In the genomic region with DNA sequence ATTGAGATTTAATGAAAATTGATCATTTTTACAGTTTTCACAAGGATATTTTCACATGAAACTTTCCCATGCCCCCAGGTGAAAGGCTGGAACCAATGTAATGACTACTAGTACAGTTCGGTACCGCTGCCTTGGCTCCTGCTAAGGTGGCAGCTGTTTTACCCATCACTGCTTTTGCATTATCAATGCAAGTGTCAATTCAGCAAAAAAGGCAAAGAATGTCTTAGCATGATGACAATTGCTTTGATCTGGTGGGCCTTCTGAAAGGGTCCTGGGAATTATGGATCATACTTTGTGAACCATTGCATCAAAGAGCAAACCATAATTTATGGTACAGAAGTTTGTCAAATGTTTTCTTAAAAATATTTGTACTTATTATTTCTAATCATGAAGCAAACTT, we compare ENCODE assay signal across 35 cellular contexts.
"Had no signal": no experiment of that assay in that cellular context is flagged by ENCODE, and none has a peak within 500 bp of the region (broad histone marks: within the 10 kb centered on the region; RNA-seq: fewer than 3 reads in every experiment).

No MANE protein-coding gene starts in this region.

- DNase-seq: Kasumi-1, MG63, MM.1S, MV-4-11, NCI-H1048, NCI-H1092, NCI-H1092 treated with DMSO at 0.1 percent for 48 hours, NCI-H1105, NCI-H1105 treated with DMSO at 0.1 percent for 48 hours, NCI-H1417, NCI-H1417 treated with DMSO at 0.1 percent for 48 hours, NCI-H1436, NCI-H1436 treated with DMSO at 0.1 percent for 48 hours, NCI-H146, NCI-H1694, NCI-H1694 treated with DMSO at 0.1 percent for 48 hours, NCI-H187, NCI-H187 treated with DMSO at 0.1 percent for 48 hours, NCI-H1930, NCI-H2029, NCI-H2029 treated with DMSO at 0.1 percent for 48 hours, NCI-H2081, NCI-H2081 treated with DMSO at 0.1 percent for 48 hours, NCI-H2107, NCI-H2171, NCI-H2171 treated with DMSO at 0.1 percent for 48 hours, NCI-H2227 treated with DMSO at 0.1 percent for 48 hours, NCI-H226, NCI-H345, NCI-H446, NCI-H446 treated with DMSO at 0.1 percent for 48 hours, NCI-H510A, NCI-H510A treated with DMSO at 0.1 percent for 48 hours, NCI-H524, NCI-H524 treated with DMSO at 0.1 percent for 48 hours had no signal

- H3K9me3 ChIP-seq: MG63 had no signal

- H3K27me3 ChIP-seq: MG63 had no signal

- H3K36me3 ChIP-seq: MG63 had no signal

- H3K4me3 ChIP-seq: MG63 had no signal
